In genomic region chr10:117138838-117139580, GRCh38 we compare ENCODE assay signal across 17 cellular contexts. TPM values are rescaled to one million over a fixed set of nuclear protein-coding genes. Genes with fewer than 3 reads are reported as not detected.
DNase-seq lines count a peak whose midpoint lies in the region; ATAC-seq and TF ChIP-seq lines count a peak whose summit lies in the region.
"Had no signal": no experiment of that assay in that cellular context is flagged by ENCODE, and none has a peak within 500 bp of the region (broad histone marks: within the 10 kb centered on the region; RNA-seq: fewer than 3 reads in every experiment).

No MANE protein-coding gene starts in this region.

- no peaks in the 10 kb centered on the region for H3K9me3 Mint-ChIP-seq in activated naive CD4-positive, alpha-beta T cell treated with anti-CD3 and anti-CD28 coated beads for 36 hours

- WGBS in smooth muscle cell (ENCODE audit: low lambda C conversion rate) = 3% methylated on average over 19 of the region's 19 CpGs
- WGBS in suprapubic skin = 9% methylated on average over 19 of the region's 19 CpGs

- H2AFZ ChIP-seq in smooth muscle cell (ENCODE audit: low read depth) = no peak overlapping the region

- H4K20me1 ChIP-seq in smooth muscle cell (ENCODE audit: low read depth) = no peaks in the 10 kb centered on the region

- H3K4me1 Mint-ChIP-seq in activated naive CD4-positive, alpha-beta T cell treated with anti-CD3 and anti-CD28 coated beads for 36 hours (ENCODE audit: low read depth) = peaks cover 24% of the 10 kb centered on the region
- H3K4me1 Mint-ChIP-seq: stimulated activated memory B cell treated with anti-CD40 and anti-IgM and Interleukin-4, amounts not matched to agents 10 μg/mL and 1 μg/mL and 100 μg/mL, for 72 hours had no signal

- no peak overlapping the region for H3K4me3 Mint-ChIP-seq in activated naive CD4-positive, alpha-beta T cell treated with anti-CD3 and anti-CD28 coated beads for 36 hours
- H3K4me3 Mint-ChIP-seq: stimulated activated memory B cell treated with anti-CD40 and anti-IgM and Interleukin-4, amounts not matched to agents 10 μg/mL and 1 μg/mL and 100 μg/mL, for 72 hours had no signal

- no peak overlapping the region for H3K9ac ChIP-seq in smooth muscle cell (ENCODE audit: low read depth)

- no peak for ATAC-seq in GM21360 (IDR thresholded peaks at IDR 0.05; ENCODE audit: unreplicated experiment)
- no peak for ATAC-seq in GM19397 (IDR thresholded peaks at IDR 0.05; ENCODE audit: unreplicated experiment)

- DNase-seq in activated naive CD4-positive, alpha-beta T cell treated with anti-CD3 and anti-CD28 coated beads for 36 hours = no peak
- DNase-seq in activated naive CD4-positive, alpha-beta T cell treated with Interleukin-2 at 50 U/mL for 16 hours = no peak
- DNase-seq in NCI-H748 treated with DMSO at 0.1 percent for 48 hours (lab: John Stamatoyannopoulos, UW) (peak; percentile 43), head of caudate nucleus (peak in 26 of 42 donors; percentile 22 to 75 (median 48)), smooth muscle cell (lab: John Stamatoyannopoulos, UW; ENCODE audit: unreplicated experiment) (no peak), suprapubic skin (ENCODE audit: low spot score in 2 of 2) (no peak)
- DNase-seq: activated CD8-positive, alpha-beta memory T cell treated with anti-CD3 and anti-CD28 coated beads for 24 hours; activated naive CD4-positive, alpha-beta T cell; BE2C; NCI-H510A; stimulated activated CD4-positive, alpha-beta T cell treated with anti-CD3 and anti-CD28 coated beads, Interleukin-2, amount 100 ng/mL, for 48 hours had no signal

- H3K27me3 Mint-ChIP-seq in activated naive CD4-positive, alpha-beta T cell treated with anti-CD3 and anti-CD28 coated beads for 36 hours (ENCODE audit: low read depth) = peaks cover 72% of the 10 kb centered on the region

- no peak overlapping the region for H3K27ac ChIP-seq in smooth muscle cell (ENCODE audit: low read depth)
- no peak overlapping the region for H3K27ac ChIP-seq in suprapubic skin
- H3K27ac ChIP-seq: cardiac muscle cell had no signal

- peaks cover 32% of the 10 kb centered on the region for H3K4me1 ChIP-seq in smooth muscle cell (ENCODE audit: low read depth)
- H3K4me1 ChIP-seq in suprapubic skin = peaks cover 36% of the 10 kb centered on the region
- H3K4me1 ChIP-seq: BE2C had no signal

- H3K9me3 ChIP-seq in smooth muscle cell (replicated peaks; ENCODE audit: low read depth) = no peaks in the 10 kb centered on the region
- H3K9me3 ChIP-seq in suprapubic skin = no peaks in the 10 kb centered on the region
- H3K9me3 ChIP-seq: BE2C had no signal

- no peaks in the 10 kb centered on the region for H3K36me3 Mint-ChIP-seq in activated naive CD4-positive, alpha-beta T cell treated with anti-CD3 and anti-CD28 coated beads for 36 hours (ENCODE audit: low read depth)
- H3K36me3 Mint-ChIP-seq: stimulated activated memory B cell treated with anti-CD40 and anti-IgM and Interleukin-4, amounts not matched to agents 10 μg/mL and 1 μg/mL and 100 μg/mL, for 72 hours had no signal

- no peak for TF ChIP-seq EP300 in suprapubic skin (IDR thresholded peaks at IDR 0.05)

- peaks cover 98% of the 10 kb centered on the region for H3K27me3 ChIP-seq in smooth muscle cell (ENCODE audit: low read depth)
- peaks cover 100% of the 10 kb centered on the region for H3K27me3 ChIP-seq in suprapubic skin

- no peaks in the 10 kb centered on the region for H3F3A ChIP-seq in smooth muscle cell (ENCODE audit: low read depth)

- CTCF ChIA-PET in activated naive CD4-positive, alpha-beta T cell treated with anti-CD3 and anti-CD28 coated beads for 36 hours (lab: Charles Lee) = interaction anchor here (1.1 to 2.3 kb wide), 2 partner anchors 28 to 36 kb away, joined by 3 to 6 read pairs; no protein-coding TSS in a partner anchor

- peak overlapping the region; percentile 17 for H3K4me2 ChIP-seq in smooth muscle cell

- TF ChIP-seq CTCF in smooth muscle cell (IDR thresholded peaks at IDR 0.05; ENCODE audit: borderline replicate concordance, insufficient read depth, poor library complexity, severe bottlenecking) (no peak), suprapubic skin (IDR thresholded peaks at IDR 0.05) (no peak)

- intact Hi-C loops in activated naive CD4-positive, alpha-beta T cell treated with anti-CD3 and anti-CD28 coated beads for 36 hours (cut with micrococcal nuclease) = loop anchor here (2.0 to 10.0 kb wide), 2 partner anchors 406 to 864 kb away; partner anchors contain the start of gene GFRA1
- intact Hi-C loops in head of caudate nucleus (cut with DNase I) = loop anchor here (10.0 kb wide), 1 partner anchor 134 kb away; the partner anchor contains the start of gene SHTN1

- TF ChIP-seq POLR2A in suprapubic skin (IDR thresholded peaks at IDR 0.05) = no peak

- H3K36me3 ChIP-seq in smooth muscle cell (ENCODE audit: low read depth) (no peaks in the 10 kb centered on the region), suprapubic skin (no peaks in the 10 kb centered on the region)
- H3K36me3 ChIP-seq: BE2C, cardiac muscle cell had no signal

- H3K79me2 ChIP-seq in smooth muscle cell (ENCODE audit: low read depth) = no peaks in the 10 kb centered on the region

- H3K4me3 ChIP-seq in smooth muscle cell (no peak overlapping the region), suprapubic skin (no peak overlapping the region)

- peak overlapping the region; percentile 30 for H3K27ac Mint-ChIP-seq in activated naive CD4-positive, alpha-beta T cell treated with anti-CD3 and anti-CD28 coated beads for 36 hours
- H3K27ac Mint-ChIP-seq: stimulated activated memory B cell treated with anti-CD40 and anti-IgM and Interleukin-4, amounts not matched to agents 10 μg/mL and 1 μg/mL and 100 μg/mL, for 72 hours had no signal

RNA-seq across cellular contexts. Expression of gene VAX1, which starts 0.9 kb away (rescaled TPM):
- total RNA-seq in activated naive CD4-positive, alpha-beta T cell treated with anti-CD3 and anti-CD28 coated beads for 36 hours = not detected
- not detected in 2 replicates for total RNA-seq in smooth muscle cell
- not detected in 2 replicates for polyA plus RNA-seq in smooth muscle cell
- not detected for total RNA-seq in suprapubic skin
- total RNA-seq: cardiac muscle cell, renal cortical epithelial cell had no signal
- polyA plus RNA-seq: cardiac muscle cell had no signal

RNA-seq across cellular contexts. Expression of gene KCNK18, which starts 58.3 kb away (rescaled TPM):
- not detected for total RNA-seq in activated naive CD4-positive, alpha-beta T cell treated with anti-CD3 and anti-CD28 coated beads for 36 hours
- not detected in 2 replicates for total RNA-seq in smooth muscle cell
- polyA plus RNA-seq in smooth muscle cell = not detected in 2 replicates
- not detected for total RNA-seq in suprapubic skin
- total RNA-seq: cardiac muscle cell, frontal cortex, renal cortical epithelial cell had no signal
- polyA plus RNA-seq: cardiac muscle cell had no signal

Comparison
In these comparisons a context has a peak if more than half of its experiments do, and no peak if none do; other contexts are left out.
1. DNase-seq: peak in NCI-H748 treated with DMSO at 0.1 percent for 48 hours (single experiment) and head of caudate nucleus (26 of 42); none in activated naive CD4-positive, alpha-beta T cell treated with anti-CD3 and anti-CD28 coated beads for 36 hours (single experiment), activated naive CD4-positive, alpha-beta T cell treated with Interleukin-2 at 50 U/mL for 16 hours (single experiment), smooth muscle cell (single experiment) and suprapubic skin (0 of 2).